ENCODE assay signal across 22 cellular contexts in the genomic region with DNA sequence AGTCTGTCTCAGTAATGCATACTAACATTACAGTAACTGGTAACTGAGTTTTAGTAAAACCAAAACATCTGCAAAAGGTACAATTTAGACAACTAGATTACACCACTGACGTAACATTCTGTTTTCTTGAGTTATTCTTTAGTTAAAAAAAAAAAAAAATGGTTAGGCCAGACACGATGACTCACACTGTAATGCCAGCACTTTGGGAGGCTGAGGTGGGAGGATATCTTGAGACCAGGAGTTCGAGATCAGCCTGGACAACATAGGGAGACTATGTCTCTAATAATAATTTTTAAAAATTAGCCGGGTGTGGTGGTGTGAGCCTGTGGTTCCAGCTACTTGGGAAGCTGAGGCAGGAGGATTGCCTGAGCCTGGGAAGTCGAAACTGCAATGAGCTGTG.
"Had no signal": no experiment of that assay in that cellular context is flagged by ENCODE, and none has a peak within 500 bp of the region (broad histone marks: within the 10 kb centered on the region; RNA-seq: fewer than 3 reads in every experiment).

No MANE protein-coding gene starts in this region.

- H3K4me3 Mint-ChIP-seq: activated B cell treated with CpG ODN at 0.5 μM for 24 hours; activated CD8-positive, alpha-beta T cell treated with anti-CD3 and anti-CD28 coated beads for 36 hours; activated naive CD4-positive, alpha-beta T cell treated with anti-CD3 and anti-CD28 coated beads, Interleukin-2, amount 10 ng/mL, durations not matched to agents 7 days and 5 days; activated T-cell treated with anti-CD3 and anti-CD28 coated beads, Interleukin-2, amount 50 U/mL, for 24 hours; effector memory CD8-positive, alpha-beta T cell; naive B cell; neural progenitor cell had no signal

- H3K4me3 ChIP-seq: cardiac muscle cell, neural progenitor cell, right atrium auricular region, upper lobe of right lung had no signal

- H3K36me3 ChIP-seq: cardiac muscle cell, neural progenitor cell, right atrium auricular region, upper lobe of right lung had no signal

- FAIRE-seq: astrocyte, frontal cortex had no signal

- H3K4me1 ChIP-seq: upper lobe of right lung had no signal

- H3K27ac Mint-ChIP-seq: activated B cell treated with CpG ODN at 0.5 μM for 24 hours; activated CD8-positive, alpha-beta T cell treated with anti-CD3 and anti-CD28 coated beads for 36 hours; activated naive CD4-positive, alpha-beta T cell treated with anti-CD3 and anti-CD28 coated beads, Interleukin-2, amount 10 ng/mL, durations not matched to agents 7 days and 5 days; activated T-cell treated with anti-CD3 and anti-CD28 coated beads, Interleukin-2, amount 50 U/mL, for 24 hours; activated T-helper 2 cell treated with anti-CD3 and anti-CD28 coated beads, Interferon-gamma antibody, Interleukin-2, Interleukin-4, amounts not matched to agents 10 μg/mL and 5 μg/mL and 100 μg/mL, durations not matched to agents 14 hours and 24 hours and 36 hours; effector memory CD8-positive, alpha-beta T cell; naive B cell; progenitor cell of endocrine pancreas had no signal

- H3K27ac ChIP-seq: cardiac muscle cell, neural progenitor cell, right atrium auricular region, upper lobe of right lung had no signal

- H3K27me3 ChIP-seq: cardiac muscle cell, neural progenitor cell, right atrium auricular region, upper lobe of right lung had no signal

- H3K9me3 Mint-ChIP-seq: activated B cell treated with CpG ODN at 0.5 μM for 24 hours; activated CD8-positive, alpha-beta T cell treated with anti-CD3 and anti-CD28 coated beads for 36 hours; activated naive CD4-positive, alpha-beta T cell treated with anti-CD3 and anti-CD28 coated beads, Interleukin-2, amount 10 ng/mL, durations not matched to agents 7 days and 5 days; activated T-cell treated with anti-CD3 and anti-CD28 coated beads, Interleukin-2, amount 50 U/mL, for 24 hours; activated T-helper 2 cell treated with anti-CD3 and anti-CD28 coated beads, Interferon-gamma antibody, Interleukin-2, Interleukin-4, amounts not matched to agents 10 μg/mL and 5 μg/mL and 100 μg/mL, durations not matched to agents 14 hours and 24 hours and 36 hours; effector memory CD8-positive, alpha-beta T cell; naive B cell; neural progenitor cell had no signal

- H3K36me3 Mint-ChIP-seq: activated naive CD4-positive, alpha-beta T cell treated with anti-CD3 and anti-CD28 coated beads, Interleukin-2, amount 10 ng/mL, durations not matched to agents 7 days and 5 days; naive B cell; neural progenitor cell had no signal

- H3K4me2 ChIP-seq: neural progenitor cell had no signal

- H2AFZ ChIP-seq: neural progenitor cell had no signal

- DNase-seq: activated B cell treated with CpG ODN at 0.5 μM for 24 hours; activated CD4-positive, alpha-beta T cell treated with anti-CD3 and anti-CD28 coated beads for 48 hours; activated CD8-positive, alpha-beta T cell treated with anti-CD3 and anti-CD28 coated beads for 36 hours; activated naive CD4-positive, alpha-beta T cell treated with anti-CD3 and anti-CD28 coated beads, Interleukin-2, amount 10 ng/mL, durations not matched to agents 7 days and 5 days; activated T-cell treated with anti-CD3 and anti-CD28 coated beads, Interleukin-2, amount 50 U/mL, for 24 hours; effector memory CD8-positive, alpha-beta T cell; head of caudate nucleus; kidney glomerular epithelial cell; left ventricle myocardium superior; naive B cell; stimulated activated CD4-positive, alpha-beta T cell treated with anti-CD3 and anti-CD28 coated beads, Interleukin-12 subunit alpha, Interleukin-12 subunit beta, amount 100 ng/mL, for 4 hours; stimulated activated CD4-positive, alpha-beta T cell treated with anti-CD3 and anti-CD28 coated beads, Interleukin-1b, Interleukin-23, amount 100 ng/mL, for 48 hours; stimulated activated CD8-positive, alpha-beta memory T cell treated with anti-CD3 and anti-CD28 coated beads, Interleukin-4, amount 100 ng/mL, for 48 hours; stimulated activated naive CD4-positive, alpha-beta T cell; upper lobe of right lung had no signal

- H3K9me3 ChIP-seq: right atrium auricular region, upper lobe of right lung had no signal

- H3K4me1 Mint-ChIP-seq: activated B cell treated with CpG ODN at 0.5 μM for 24 hours; activated naive CD4-positive, alpha-beta T cell treated with anti-CD3 and anti-CD28 coated beads, Interleukin-2, amount 10 ng/mL, durations not matched to agents 7 days and 5 days; naive B cell had no signal

- H3K9ac ChIP-seq: neural progenitor cell had no signal

- ATAC-seq: activated CD8-positive, alpha-beta T cell treated with anti-CD3 and anti-CD28 coated beads for 36 hours; effector memory CD8-positive, alpha-beta T cell; left ventricle myocardium superior; upper lobe of right lung had no signal
